ENCODE assay signal across 24 cellular contexts in the genomic region with DNA sequence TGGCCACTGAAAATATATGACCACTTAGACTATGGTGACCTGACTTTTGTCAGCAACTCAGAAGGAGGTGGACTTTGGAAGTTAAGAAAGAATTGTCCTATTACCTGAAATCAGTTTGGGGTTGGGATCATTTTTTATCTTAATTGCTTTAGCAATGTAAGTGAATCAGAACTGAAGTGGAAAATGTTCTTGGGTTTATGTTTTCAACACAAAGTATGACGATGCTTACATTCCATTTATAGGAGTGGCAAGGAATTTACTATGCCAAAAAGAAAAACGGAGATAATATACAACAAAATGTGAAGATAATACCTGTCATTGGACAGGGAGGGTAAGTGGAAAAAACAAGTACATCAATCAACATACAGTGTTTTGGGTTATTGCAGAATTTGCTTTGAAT.
DNase-seq lines count a peak whose midpoint lies in the region; ATAC-seq and TF ChIP-seq lines count a peak whose summit lies in the region.
"Had no signal": no experiment of that assay in that cellular context is flagged by ENCODE, and none has a peak within 500 bp of the region (broad histone marks: within the 10 kb centered on the region; RNA-seq: fewer than 3 reads in every experiment).

No MANE protein-coding gene starts in this region.

- H3K27me3 ChIP-seq in adipocyte (replicated peaks; ENCODE audit: control insufficient read depth, insufficient read depth, low read length): no peaks in the 10 kb centered on the region
- H3K27me3 ChIP-seq: cardiac muscle cell, uterus had no signal

- no peaks in the 10 kb centered on the region for H3K9me3 ChIP-seq in adipocyte (ENCODE audit: control insufficient read depth, low read length)
- H3K9me3 ChIP-seq: uterus had no signal

- DNase-seq in EH (ENCODE audit: low read depth) (peak; percentile 26), adipocyte (ENCODE audit: low read depth) (peak; percentile 45), fibroblast of peridontal ligament (ENCODE audit: extremely low read depth) (peak; percentile 29), omental fat pad (ENCODE audit: low spot score) (no peak), RPMI8226 (no peak), HuH-7 (ENCODE audit: low spot score) (no peak)
- DNase-seq: activated CD4-positive, alpha-beta T cell treated with anti-CD3 and anti-CD28 coated beads for 1 hour; activated CD8-positive, alpha-beta memory T cell treated with anti-CD3 and anti-CD28 coated beads, Interleukin-2, amount 50 U/mL, for 48 hours; activated CD8-positive, alpha-beta T cell treated with anti-CD3 and anti-CD28 coated beads for 36 hours; activated naive CD4-positive, alpha-beta T cell treated with anti-CD3 and anti-CD28 coated beads, Interleukin-2, amount 10 ng/mL, durations not matched to agents 7 days and 5 days; amygdala; CD4-positive, alpha-beta T cell; cortex of kidney; NCI-H1105; NCI-H187 treated with DMSO at 0.1 percent for 48 hours; NCI-H524 treated with DMSO at 0.1 percent for 48 hours; OCI-M1; Right ventricle myocardium superior; uterus had no signal

- H3K4me3 ChIP-seq in adipocyte (ENCODE audit: low read length): no peak overlapping the region
- H3K4me3 ChIP-seq: cardiac muscle cell, K562, uterus had no signal

- peaks cover 55% of the 10 kb centered on the region for H3K36me3 ChIP-seq in adipocyte (ENCODE audit: control insufficient read depth, insufficient read depth, low read length, severe bottlenecking)
- H3K36me3 ChIP-seq: cardiac muscle cell, uterus had no signal

- H3K9ac ChIP-seq in adipocyte (ENCODE audit: low read length): no peak overlapping the region

- ATAC-seq in omental fat pad (ENCODE audit: low FRiP score) (peak; percentile 51), GM21447 (IDR thresholded peaks at IDR 0.05; ENCODE audit: unreplicated experiment) (no peak)
- no peak for ATAC-seq in activated CD4-positive, CD25-positive, alpha-beta regulatory T cell treated with anti-CD3 and anti-CD28 coated beads, Interleukin-2, amount 50 U/mL, for 24 hours
- ATAC-seq: activated CD8-positive, alpha-beta T cell treated with anti-CD3 and anti-CD28 coated beads for 36 hours; stimulated activated memory B cell treated with anti-CD40 and anti-IgM and Interleukin-4, amounts not matched to agents 10 μg/mL and 1 μg/mL and 100 μg/mL, for 72 hours had no signal

- TF ChIP-seq CTCF in omental fat pad (IDR thresholded peaks at IDR 0.05): no peak

- no peaks in the 10 kb centered on the region for H3K4me1 ChIP-seq in adipocyte (ENCODE audit: control insufficient read depth, insufficient read depth, low read length)
- H3K4me1 ChIP-seq: uterus had no signal

Comparison
In these comparisons a context has a peak if more than half of its experiments do, and no peak if none do; other contexts are left out.
1. DNase-seq: peak in EH (single experiment), adipocyte (single experiment) and fibroblast of peridontal ligament (single experiment); none in omental fat pad (single experiment), RPMI8226 (single experiment) and HuH-7 (single experiment).